Comparison of ENCODE assay signal across 8 cellular contexts in genomic region chr22:36873614-36874308, GRCh38. TPM values are rescaled to one million over a fixed set of nuclear protein-coding genes. Genes with fewer than 3 reads are reported as not detected.
DNase-seq lines count a peak whose midpoint lies in the region; ATAC-seq and TF ChIP-seq lines count a peak whose summit lies in the region.

No MANE protein-coding gene starts in this region.

- WGBS in liver = 25% methylated on average over 6 of the region's 6 CpGs

- H3K27ac ChIP-seq in DND-41 (ENCODE audit: low read length) (no peak overlapping the region), SJSA1 (peak overlapping the region; percentile 12; the same call in 1 of the 2 replicates), liver (ENCODE audit: low read depth in 1 of 2, low read length in 2 of 2) (peak overlapping the region; percentile 67 to 87)

- H3K36me3 ChIP-seq in DND-41 (ENCODE audit: insufficient read depth, low read length) (no peaks in the 10 kb centered on the region), SJSA1 (no peaks in the 10 kb centered on the region), liver (ENCODE audit: control insufficient read depth in 4 of 4, insufficient read depth in 3 of 4, low read depth in 1 of 4, low read length in 3 of 4) (no peaks in the 10 kb centered on the region)

- H3K4me3 ChIP-seq in DND-41 (ENCODE audit: low read depth in 1 of 2, low read length in 2 of 2) (no peak overlapping the region), SJSA1 (no peak overlapping the region), liver (ENCODE audit: low read depth in 1 of 3, low read length in 3 of 3) (no peak overlapping the region)

- no peak overlapping the region for H3K9ac ChIP-seq in DND-41 (ENCODE audit: low read depth, low read length)
- H3K9ac ChIP-seq in liver (ENCODE audit: low read depth in 1 of 2, low read length in 2 of 2) = no peak overlapping the region

- no peaks in the 10 kb centered on the region for H3K27me3 ChIP-seq in DND-41 (ENCODE audit: insufficient read depth, low read length, poor library complexity)
- H3K27me3 ChIP-seq in SJSA1 (replicated peaks) = no peaks in the 10 kb centered on the region
- peaks cover 0 to 2% (median 0%) of the 10 kb centered on the region in 4 donors for H3K27me3 ChIP-seq in liver (ENCODE audit: control insufficient read depth in 4 of 4, insufficient read depth in 4 of 4, low read length in 3 of 4)

- no peaks in the 10 kb centered on the region for H4K20me1 ChIP-seq in DND-41 (ENCODE audit: insufficient read depth, low read length)

- peak; percentile 80 to 81 for TF ChIP-seq RAD21 in liver (IDR thresholded peaks at IDR 0.05)

- ATAC-seq in DND-41 (ENCODE audit: insufficient read depth, low read depth) (peak; percentile 62; the same call in 2 of the 3 replicates), HG03378 (IDR thresholded peaks at IDR 0.05; ENCODE audit: unreplicated experiment) (peak; percentile 81)

- H3K9me3 ChIP-seq in DND-41 (ENCODE audit: insufficient read depth, low read length, severe bottlenecking) = no peaks in the 10 kb centered on the region
- H3K9me3 ChIP-seq in SJSA1 (replicated peaks) = no peaks in the 10 kb centered on the region
- no peaks in the 10 kb centered on the region for H3K9me3 ChIP-seq in liver (ENCODE audit: control insufficient read depth in 4 of 4, low read length in 3 of 4)

- no peak overlapping the region for H3K4me2 ChIP-seq in DND-41 (ENCODE audit: insufficient read depth, low read length)

- no peaks in the 10 kb centered on the region for H3K79me2 ChIP-seq in DND-41 (ENCODE audit: insufficient read depth, low read length)

- TF ChIP-seq CTCF in DND-41 (IDR thresholded peaks at IDR 0.05; ENCODE audit: borderline replicate concordance, extremely low read depth, low read length, poor library complexity, severe bottlenecking) = peak; percentile 46
- TF ChIP-seq CTCF in liver (IDR thresholded peaks at IDR 0.05; ENCODE audit: low read depth, low read length, missing input control) = peak; percentile 74

- DNase-seq in DND-41 = no peak
- DNase-seq in GM19240 (ENCODE audit: insufficient read length, low spot score) = peak; percentile 80
- peak; percentile 43 to 55 for DNase-seq in SJSA1 (ENCODE audit: low read depth in 1 of 2, low spot score in 2 of 2)
- peak; percentile 10 for DNase-seq in cerebellum (ENCODE audit: low spot score)
- DNase-seq in superior temporal gyrus (ENCODE audit: extremely low spot score) = peak; percentile 29
- DNase-seq in SHP77 treated with DMSO at 0.1 percent for 48 hours (lab: John Stamatoyannopoulos, UW) = no peak

- H3K4me1 ChIP-seq in DND-41 (ENCODE audit: insufficient read depth, low read length) (no peaks in the 10 kb centered on the region), SJSA1 (replicated peaks) (peaks cover 12% of the 10 kb centered on the region), liver (ENCODE audit: control insufficient read depth in 4 of 4, insufficient read depth in 4 of 4, low read length in 3 of 4) (peaks cover 7 to 16% (median 13%) of the 10 kb centered on the region in 4 donors)

- H2AFZ ChIP-seq in DND-41 (ENCODE audit: low read depth, low read length) = no peak overlapping the region

TF ChIP-seq in liver, 16 proteins besides CTCF, POLR2A, EP300 and RAD21:
- TF ChIP-seq, protein P1, sequence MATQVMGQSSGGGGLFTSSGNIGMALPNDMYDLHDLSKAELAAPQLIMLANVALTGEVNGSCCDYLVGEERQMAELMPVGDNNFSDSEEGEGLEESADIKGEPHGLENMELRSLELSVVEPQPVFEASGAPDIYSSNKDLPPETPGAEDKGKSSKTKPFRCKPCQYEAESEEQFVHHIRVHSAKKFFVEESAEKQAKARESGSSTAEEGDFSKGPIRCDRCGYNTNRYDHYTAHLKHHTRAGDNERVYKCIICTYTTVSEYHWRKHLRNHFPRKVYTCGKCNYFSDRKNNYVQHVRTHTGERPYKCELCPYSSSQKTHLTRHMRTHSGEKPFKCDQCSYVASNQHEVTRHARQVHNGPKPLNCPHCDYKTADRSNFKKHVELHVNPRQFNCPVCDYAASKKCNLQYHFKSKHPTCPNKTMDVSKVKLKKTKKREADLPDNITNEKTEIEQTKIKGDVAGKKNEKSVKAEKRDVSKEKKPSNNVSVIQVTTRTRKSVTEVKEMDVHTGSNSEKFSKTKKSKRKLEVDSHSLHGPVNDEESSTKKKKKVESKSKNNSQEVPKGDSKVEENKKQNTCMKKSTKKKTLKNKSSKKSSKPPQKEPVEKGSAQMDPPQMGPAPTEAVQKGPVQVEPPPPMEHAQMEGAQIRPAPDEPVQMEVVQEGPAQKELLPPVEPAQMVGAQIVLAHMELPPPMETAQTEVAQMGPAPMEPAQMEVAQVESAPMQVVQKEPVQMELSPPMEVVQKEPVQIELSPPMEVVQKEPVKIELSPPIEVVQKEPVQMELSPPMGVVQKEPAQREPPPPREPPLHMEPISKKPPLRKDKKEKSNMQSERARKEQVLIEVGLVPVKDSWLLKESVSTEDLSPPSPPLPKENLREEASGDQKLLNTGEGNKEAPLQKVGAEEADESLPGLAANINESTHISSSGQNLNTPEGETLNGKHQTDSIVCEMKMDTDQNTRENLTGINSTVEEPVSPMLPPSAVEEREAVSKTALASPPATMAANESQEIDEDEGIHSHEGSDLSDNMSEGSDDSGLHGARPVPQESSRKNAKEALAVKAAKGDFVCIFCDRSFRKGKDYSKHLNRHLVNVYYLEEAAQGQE (IDR thresholded peaks at IDR 0.05) = no peak
- TF ChIP-seq TAF1 (conservative IDR thresholded peaks at IDR 0.05) (no peak), EGR1 (IDR thresholded peaks at IDR 0.05; ENCODE audit: low read depth in 2 of 2) (no peak), HNF4A (conservative IDR thresholded peaks at IDR 0.05) (peak; percentile 42 to 50), HNF4G (IDR thresholded peaks at IDR 0.05) (no peak), NR2F2 (IDR thresholded peaks at IDR 0.05) (no peak), RXRA (IDR thresholded peaks at IDR 0.05) (peak; percentile 29 to 38), SP1 (IDR thresholded peaks at IDR 0.05) (peak; percentile 32), YY1 (IDR thresholded peaks at IDR 0.05) (no peak), GABPA (IDR thresholded peaks at IDR 0.05 in 1 of 2, conservative IDR thresholded peaks at IDR 0.05 in 1 of 2) (no peak), FOXA2 (IDR thresholded peaks at IDR 0.05) (peak; percentile 49), FOXA1 (IDR thresholded peaks at IDR 0.05) (no peak), MAX (IDR thresholded peaks at IDR 0.05) (peak; percentile 64), JUND (IDR thresholded peaks at IDR 0.05) (no peak)
- TF ChIP-seq, protein P2, sequence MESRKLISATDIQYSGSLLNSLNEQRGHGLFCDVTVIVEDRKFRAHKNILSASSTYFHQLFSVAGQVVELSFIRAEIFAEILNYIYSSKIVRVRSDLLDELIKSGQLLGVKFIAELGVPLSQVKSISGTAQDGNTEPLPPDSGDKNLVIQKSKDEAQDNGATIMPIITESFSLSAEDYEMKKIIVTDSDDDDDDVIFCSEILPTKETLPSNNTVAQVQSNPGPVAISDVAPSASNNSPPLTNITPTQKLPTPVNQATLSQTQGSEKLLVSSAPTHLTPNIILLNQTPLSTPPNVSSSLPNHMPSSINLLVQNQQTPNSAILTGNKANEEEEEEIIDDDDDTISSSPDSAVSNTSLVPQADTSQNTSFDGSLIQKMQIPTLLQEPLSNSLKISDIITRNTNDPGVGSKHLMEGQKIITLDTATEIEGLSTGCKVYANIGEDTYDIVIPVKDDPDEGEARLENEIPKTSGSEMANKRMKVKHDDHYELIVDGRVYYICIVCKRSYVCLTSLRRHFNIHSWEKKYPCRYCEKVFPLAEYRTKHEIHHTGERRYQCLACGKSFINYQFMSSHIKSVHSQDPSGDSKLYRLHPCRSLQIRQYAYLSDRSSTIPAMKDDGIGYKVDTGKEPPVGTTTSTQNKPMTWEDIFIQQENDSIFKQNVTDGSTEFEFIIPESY (IDR thresholded peaks at IDR 0.05) = no peak
- TF ChIP-seq, protein P3, sequence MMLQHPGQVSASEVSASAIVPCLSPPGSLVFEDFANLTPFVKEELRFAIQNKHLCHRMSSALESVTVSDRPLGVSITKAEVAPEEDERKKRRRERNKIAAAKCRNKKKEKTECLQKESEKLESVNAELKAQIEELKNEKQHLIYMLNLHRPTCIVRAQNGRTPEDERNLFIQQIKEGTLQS (IDR thresholded peaks at IDR 0.05) = no peak
TF ChIP-seq in liver: peak in this region for 5.

RNA-seq across cellular contexts. Expression of gene NCF4, which starts 13.0 kb away (rescaled TPM):
- not detected in 2 replicates for total RNA-seq in SJSA1 (2014; rRNA removed; shearing (Covaris generic))
- total RNA-seq in cerebellum (1.2 TPM), liver (10 to 100 TPM in 1 of 2 donors, 1 to 10 TPM in 1; 6.9 to 14.3 TPM)
- polyA plus RNA-seq in liver = 1 to 10 TPM; 3.9 TPM

RNA-seq across cellular contexts. Expression of gene CSF2RB, which starts 39.7 kb away (rescaled TPM):
- total RNA-seq in SJSA1 (2014; rRNA removed; shearing (Covaris generic)) = 0.03 TPM in 1 of 2 replicates, not detected in the other
- total RNA-seq in cerebellum = 1.00 TPM
- 10 to 100 TPM in 1 of 2 donors, 1 to 10 TPM in 1; 3.0 to 10.5 TPM for total RNA-seq in liver
- polyA plus RNA-seq in liver = 1 to 10 TPM in 1 of 2 donors, under 1 TPM in 1; 0.72 to 1.6 TPM

RNA-seq across cellular contexts. Expression of gene PVALB, which starts 56.9 kb away (rescaled TPM):
- total RNA-seq in SJSA1 (2014; rRNA removed; shearing (Covaris generic)) = not detected in 2 replicates
- 0.91 TPM for total RNA-seq in cerebellum
- under 1 TPM; 0.56 to 0.92 TPM for total RNA-seq in liver
- 1 to 10 TPM; 1.3 to 3.4 TPM for polyA plus RNA-seq in liver

Comparison
In these comparisons a context has a peak if more than half of its experiments do, and no peak if none do; other contexts are left out.
1. DNase-seq: peak in GM19240 (single experiment), SJSA1 (2 of 2), cerebellum (single experiment) and superior temporal gyrus (single experiment); none in DND-41 (single experiment) and SHP77 treated with DMSO at 0.1 percent for 48 hours (single experiment).